ENCODE assay signal across 11 cellular contexts in the genomic region with DNA sequence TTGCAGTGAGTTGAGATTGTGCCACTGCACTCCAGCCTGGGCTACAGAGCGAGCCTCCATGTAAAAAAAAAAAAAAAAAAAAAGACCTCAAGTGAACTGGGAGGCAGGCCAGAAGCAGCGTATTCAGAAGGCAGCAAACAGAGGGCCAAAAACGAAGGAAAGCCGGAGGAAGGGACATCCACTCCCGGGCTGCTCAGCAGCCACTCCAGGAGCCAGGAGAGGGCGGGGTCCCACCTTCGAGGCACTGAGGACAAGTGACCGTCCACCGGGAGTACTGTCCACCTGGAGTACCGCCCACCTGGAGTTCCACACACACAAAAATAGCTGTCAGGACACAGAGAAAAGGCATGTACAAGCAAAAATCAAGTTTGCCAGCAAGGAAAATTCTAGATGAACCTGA. TPM values are rescaled to one million over a fixed set of nuclear protein-coding genes. Genes with fewer than 3 reads are reported as not detected.
A peak's percentile ranks its signal among the peaks of the same experiment; 100 is the strongest.
DNase-seq lines count a peak whose midpoint lies in the region; ATAC-seq and TF ChIP-seq lines count a peak whose summit lies in the region.
"Had no signal": no experiment of that assay in that cellular context is flagged by ENCODE, and none has a peak within 500 bp of the region (broad histone marks: within the 10 kb centered on the region; RNA-seq: fewer than 3 reads in every experiment).

No MANE protein-coding gene starts in this region.

- CTCF ChIA-PET in Caco-2 (lab: Charles Lee) = interaction anchor here (0.6 kb wide), 1 partner anchor 529 kb away, joined by 3 read pairs; no protein-coding TSS in a partner anchor
- CTCF ChIA-PET in CD8-positive, alpha-beta memory T cell (lab: Charles Lee) = no interaction called here

- TF ChIP-seq CTCF in Caco-2 (IDR thresholded peaks at IDR 0.05; ENCODE audit: insufficient read depth in 1 of 2, low read depth in 1 of 2, low read length in 1 of 2, severe bottlenecking in 1 of 2, unreplicated experiment in 1 of 2) = no peak
- no peak for TF ChIP-seq CTCF in brain (conservative IDR thresholded peaks at IDR 0.05)
- no peak for TF ChIP-seq CTCF in right atrium auricular region (IDR thresholded peaks at IDR 0.05)

- DNase-seq in Caco-2 = no peak
- peak; percentile 57 for DNase-seq in right atrium auricular region (ENCODE audit: low spot score)
- DNase-seq in renal cortical epithelial cell (ENCODE audit: low read depth) = peak; percentile 20
- no peak for DNase-seq in CD8-positive, alpha-beta memory T cell
- DNase-seq in NCI-H82 (lab: John Stamatoyannopoulos, UW) = no peak
- DNase-seq: heart left ventricle, NCI-H2171 treated with DMSO at 0.1 percent for 48 hours, T1000 had no signal

- H3K4me3 ChIP-seq in Caco-2 (ENCODE audit: low read depth, low read length) (no peak overlapping the region), right atrium auricular region (no peak overlapping the region)
- no peak overlapping the region for H3K4me3 ChIP-seq in CD8-positive, alpha-beta memory T cell (ENCODE audit: low read length)
- H3K4me3 ChIP-seq: heart left ventricle had no signal

- POLR2A ChIA-PET in Caco-2 (lab: Charles Lee) = no interaction called here
- POLR2A ChIA-PET in CD8-positive, alpha-beta memory T cell (lab: Charles Lee) = no interaction called here

- no peaks in the 10 kb centered on the region for H3K9me3 ChIP-seq in Caco-2
- H3K9me3 ChIP-seq in right atrium auricular region = no peaks in the 10 kb centered on the region
- no peaks in the 10 kb centered on the region for H3K9me3 ChIP-seq in CD8-positive, alpha-beta memory T cell (ENCODE audit: low read length)
- H3K9me3 ChIP-seq: heart left ventricle had no signal

- ATAC-seq in activated CD4-positive, CD25-positive, alpha-beta regulatory T cell treated with anti-CD3 and anti-CD28 coated beads, Interleukin-2, amount 50 U/mL, for 24 hours = no peak
- ATAC-seq in GM19452 (IDR thresholded peaks at IDR 0.05; ENCODE audit: unreplicated experiment) = no peak

- H3K27ac Mint-ChIP-seq in Caco-2 (ENCODE audit: unreplicated experiment) (peak overlapping the region; percentile 54), brain (peak overlapping the region in 3 of 5 experiments; percentile 80 to 91 (median 80))
- H3K27ac Mint-ChIP-seq in CD8-positive, alpha-beta memory T cell = peak overlapping the region in 1 of 8 donors; percentile 79

- H3K4me1 ChIP-seq in Caco-2 (peaks cover 34% of the 10 kb centered on the region), right atrium auricular region (peaks cover 0 to 72% of the 10 kb centered on the region in 2 donors)
- peaks cover 21% of the 10 kb centered on the region for H3K4me1 ChIP-seq in CD8-positive, alpha-beta memory T cell (ENCODE audit: insufficient read depth, low read length)

- H3K36me3 Mint-ChIP-seq in Caco-2 (ENCODE audit: insufficient read depth, unreplicated experiment) = peaks cover 15% of the 10 kb centered on the region
- peaks cover 12% of the 10 kb centered on the region for H3K36me3 Mint-ChIP-seq in brain
- peaks cover 0 to 48% (median 3%) of the 10 kb centered on the region in 3 donors for H3K36me3 Mint-ChIP-seq in CD8-positive, alpha-beta memory T cell

- no peak overlapping the region for H3K4me3 Mint-ChIP-seq in Caco-2 (ENCODE audit: unreplicated experiment)
- peak overlapping the region in 3 of 5 experiments; percentile 5 to 68 (median 17) for H3K4me3 Mint-ChIP-seq in brain
- peak overlapping the region in 1 of 7 donors; percentile 60 for H3K4me3 Mint-ChIP-seq in CD8-positive, alpha-beta memory T cell

- peak overlapping the region in 1 of 2 donors; percentile 49 for H3K27ac ChIP-seq in right atrium auricular region
- no peak overlapping the region for H3K27ac ChIP-seq in CD8-positive, alpha-beta memory T cell (ENCODE audit: low read depth, low read length)

- no peaks in the 10 kb centered on the region for H3K36me3 ChIP-seq in Caco-2 (ENCODE audit: control insufficient read depth, insufficient read depth, low read length)
- H3K36me3 ChIP-seq in right atrium auricular region = no peaks in the 10 kb centered on the region
- no peaks in the 10 kb centered on the region for H3K36me3 ChIP-seq in CD8-positive, alpha-beta memory T cell (ENCODE audit: insufficient read depth, low read length)

- intact Hi-C loops in Caco-2 (cut with micrococcal nuclease; ENCODE audit: unreplicated experiment) = no loop called here

- H3K4me1 Mint-ChIP-seq in Caco-2 (ENCODE audit: low read depth, unreplicated experiment) (peaks cover 10% of the 10 kb centered on the region), brain (peaks cover 90% of the 10 kb centered on the region)
- peaks cover 33 to 78% (median 41%) of the 10 kb centered on the region in 3 donors for H3K4me1 Mint-ChIP-seq in CD8-positive, alpha-beta memory T cell

- no peaks in the 10 kb centered on the region for H3K27me3 Mint-ChIP-seq in Caco-2 (ENCODE audit: insufficient read depth, unreplicated experiment)
- H3K27me3 Mint-ChIP-seq in brain = no peaks in the 10 kb centered on the region
- no peaks in the 10 kb centered on the region for H3K27me3 Mint-ChIP-seq in CD8-positive, alpha-beta memory T cell

- no TSS peak for BruUV-seq in Caco-2 (replicated peaks; lab: Mats Ljungman, UMichigan)

- H3K27me3 ChIP-seq in Caco-2 (replicated peaks; ENCODE audit: control insufficient read depth, insufficient read depth, low read length) (no peaks in the 10 kb centered on the region), right atrium auricular region (no peaks in the 10 kb centered on the region)
- no peaks in the 10 kb centered on the region for H3K27me3 ChIP-seq in CD8-positive, alpha-beta memory T cell (ENCODE audit: insufficient read depth, low read length, poor library complexity, severe bottlenecking)
- H3K27me3 ChIP-seq: heart left ventricle had no signal

- H3K9me3 Mint-ChIP-seq in Caco-2 (ENCODE audit: unreplicated experiment) = no peaks in the 10 kb centered on the region
- peaks cover 0 to 2% (median 0%) of the 10 kb centered on the region in 5 experiments for H3K9me3 Mint-ChIP-seq in brain
- H3K9me3 Mint-ChIP-seq in CD8-positive, alpha-beta memory T cell = no peaks in the 10 kb centered on the region

RNA-seq across cellular contexts. Expression of a gene that starts 5.5 kb away (rescaled TPM):
- 64.6 and 78.3 TPM in 2 replicates for total RNA-seq in Caco-2 (2022)
- polyA plus RNA-seq in brain (ENCODE audit: insufficient read depth, low read depth, low replicate concordance) = 58.5 TPM
- total RNA-seq in right atrium auricular region = 10 to 100 TPM; 29.6 to 41.0 TPM
- total RNA-seq in renal cortical epithelial cell = 12.7 and 40.7 TPM in 2 replicates
- total RNA-seq in CD8-positive, alpha-beta memory T cell = 10 to 100 TPM; 36.3 to 41.8 TPM
- 31.1 TPM for polyA plus RNA-seq in CD8-positive, alpha-beta memory T cell

Comparison
In these comparisons a context has a peak if more than half of its experiments do, and no peak if none do; other contexts are left out.
1. DNase-seq: peak in right atrium auricular region (single experiment) and renal cortical epithelial cell (single experiment); none in Caco-2 (0 of 2), CD8-positive, alpha-beta memory T cell (0 of 5) and NCI-H82 (single experiment).